1 cellular context compared by ENCODE assay signal in the genomic region with DNA sequence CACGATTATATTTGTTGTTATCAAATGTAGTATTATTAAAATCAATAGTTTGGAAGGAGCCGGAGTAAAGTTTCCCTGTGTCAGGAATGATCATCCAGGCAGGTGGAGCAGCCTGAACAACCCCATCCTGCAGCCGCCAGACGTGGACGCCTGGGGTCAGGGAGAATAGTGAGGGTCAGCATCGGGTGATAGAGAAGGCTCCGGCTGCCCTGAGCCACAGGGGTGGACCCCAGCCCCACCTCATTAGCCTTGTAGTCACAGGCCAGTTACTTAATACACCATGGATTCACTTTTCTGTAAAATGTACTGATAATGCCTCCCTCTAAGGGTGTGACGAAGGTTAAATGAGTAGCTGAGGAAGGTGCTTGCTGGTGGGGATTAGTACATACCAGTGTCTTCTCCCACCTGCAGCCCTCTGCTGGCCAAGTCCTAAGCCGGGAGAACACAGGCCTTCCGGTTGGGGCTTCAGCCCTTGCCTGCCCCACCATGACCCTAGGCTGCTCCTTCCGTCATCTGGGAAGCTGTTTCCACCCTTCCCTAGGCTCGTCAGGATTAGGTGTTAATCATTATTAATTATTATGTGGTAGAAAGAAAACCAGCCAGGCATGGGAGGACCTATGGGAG.
TF ChIP-seq lines count a peak whose summit lies in the region.

No MANE protein-coding gene starts in this region.

TF ChIP-seq in K562, 482 proteins besides CTCF, POLR2A, EP300 and RAD21 (continued from another document):
- TF ChIP-seq ELF4 (CRISPR knock-in tag; IDR thresholded peaks at IDR 0.05) (no peak), CREM (IDR thresholded peaks at IDR 0.05; ENCODE audit: low read depth) (no peak), SUPT5H (IDR thresholded peaks at IDR 0.05) (no peak), ZNF354B (CRISPR knock-in tag; IDR thresholded peaks at IDR 0.05) (no peak), PHF8 (IDR thresholded peaks at IDR 0.05; ENCODE audit: borderline replicate concordance, low read length) (no peak), ZNF197 (CRISPR knock-in tag; IDR thresholded peaks at IDR 0.05; ENCODE audit: low read depth) (no peak), HEY1 (CRISPR knock-in tag; IDR thresholded peaks at IDR 0.05; ENCODE audit: borderline replicate concordance) (no peak), CBFA2T3 (IDR thresholded peaks at IDR 0.05) (no peak), TAF1 (IDR thresholded peaks at IDR 0.05; ENCODE audit: control insufficient read depth, extremely low read depth, insufficient read depth, low read length, severe bottlenecking) (no peak), ARID1B (IDR thresholded peaks at IDR 0.05) (no peak)
TF ChIP-seq in K562: peak in this region for 0.
